In genomic region chr20:21365771-21366170, GRCh38 we compare ENCODE assay signal across 34 cellular contexts. TPM values are rescaled to one million over a fixed set of nuclear protein-coding genes. Genes with fewer than 3 reads are reported as not detected.
"Had no signal": no experiment of that assay in that cellular context is flagged by ENCODE, and none has a peak within 500 bp of the region (broad histone marks: within the 10 kb centered on the region; RNA-seq: fewer than 3 reads in every experiment).

No MANE protein-coding gene starts in this region.

- H3K9me3 ChIP-seq: ascending aorta, breast epithelium, esophagus muscularis mucosa, heart left ventricle had no signal

- H3K4me3 ChIP-seq: ascending aorta, breast epithelium, cardiac muscle cell, coronary artery, dorsolateral prefrontal cortex, esophagus muscularis mucosa, heart left ventricle had no signal

- H3K27me3 Mint-ChIP-seq: activated B cell treated with CpG ODN at 0.5 μM for 24 hours; activated CD4-positive, alpha-beta memory T cell treated with anti-CD3 and anti-CD28 coated beads for 36 hours; activated CD4-positive, alpha-beta T cell treated with anti-CD3 and anti-CD28 coated beads for 36 hours; activated CD4-positive, alpha-beta T cell treated with anti-CD3 and anti-CD28 coated beads, Interleukin-2, amount 10 ng/mL, durations not matched to agents 24 days and 14 days; activated CD8-positive, alpha-beta memory T cell treated with anti-CD3 and anti-CD28 coated beads, Interleukin-2, amount 10 ng/mL, durations not matched to agents 7 days and 5 days; activated naive CD4-positive, alpha-beta T cell treated with anti-CD3 and anti-CD28 coated beads, Interleukin-2, amount 10 ng/mL, durations not matched to agents 7 days and 5 days; activated naive CD8-positive, alpha-beta T cell treated with anti-CD3 and anti-CD28 coated beads, Interleukin-2, amount 10 ng/mL, durations not matched to agents 7 days and 5 days; activated T-cell treated with anti-CD3 and anti-CD28 coated beads, Interleukin-2, amount 50 U/mL, for 24 hours; brain; dendritic cell treated with granulocyte-macrophage colony-stimulating factor and Interleukin-4, amounts not matched to agents 40 ng/mL and 50 ng/mL, for 4 days had no signal

- DNase-seq: activated B cell treated with CpG ODN at 0.5 μM for 24 hours; activated CD4-positive, alpha-beta memory T cell treated with anti-CD3 and anti-CD28 coated beads for 36 hours; activated CD4-positive, alpha-beta T cell treated with anti-CD3 and anti-CD28 coated beads for 36 hours; activated CD4-positive, alpha-beta T cell treated with anti-CD3 and anti-CD28 coated beads, Interleukin-2, amount 10 ng/mL, durations not matched to agents 24 days and 14 days; activated CD4-positive, CD25-positive, alpha-beta regulatory T cell treated with anti-CD3 and anti-CD28 coated beads, Interleukin-2, amount 50 U/mL, for 72 hours; activated CD8-positive, alpha-beta memory T cell treated with anti-CD3 and anti-CD28 coated beads, Interleukin-2, amount 10 ng/mL, durations not matched to agents 7 days and 5 days; activated CD8-positive, alpha-beta memory T cell treated with anti-CD3 and anti-CD28 coated beads, Interleukin-2, amount 50 U/mL, for 4 hours; activated CD8-positive, alpha-beta T cell treated with anti-CD3 and anti-CD28 coated beads, Interleukin-2, amount 10 ng/mL, durations not matched to agents 7 days and 5 days; activated gamma-delta T cell; activated naive CD4-positive, alpha-beta T cell; activated naive CD4-positive, alpha-beta T cell treated with anti-CD3 and anti-CD28 coated beads, Interleukin-2, amount 10 ng/mL, durations not matched to agents 7 days and 5 days; activated naive CD8-positive, alpha-beta T cell treated with anti-CD3 and anti-CD28 coated beads, Interleukin-2, amount 10 ng/mL, durations not matched to agents 7 days and 5 days; activated T-cell treated with anti-CD3 and anti-CD28 coated beads, Interleukin-2, amount 50 U/mL, for 24 hours; activated T-cell treated with anti-CD3 and anti-CD28 coated beads, Interleukin-2, amount 50 U/mL, for 72 hours; central memory CD4-positive, alpha-beta T cell; cerebellar nuclear complex; dorsolateral prefrontal cortex; effector memory CD4-positive, alpha-beta T cell; endodermal cell; erythroblast; foreskin keratinocyte; heart left ventricle; T-helper 2 cell had no signal

- H3K27me3 ChIP-seq: ascending aorta, breast epithelium, cardiac muscle cell, dorsolateral prefrontal cortex, esophagus muscularis mucosa, foreskin keratinocyte, heart left ventricle had no signal

- H3K4me3 Mint-ChIP-seq: activated B cell treated with CpG ODN at 0.5 μM for 24 hours; activated CD4-positive, alpha-beta memory T cell treated with anti-CD3 and anti-CD28 coated beads for 36 hours; activated CD4-positive, alpha-beta T cell treated with anti-CD3 and anti-CD28 coated beads for 36 hours; activated CD4-positive, alpha-beta T cell treated with anti-CD3 and anti-CD28 coated beads, Interleukin-2, amount 10 ng/mL, durations not matched to agents 24 days and 14 days; activated CD8-positive, alpha-beta memory T cell treated with anti-CD3 and anti-CD28 coated beads, Interleukin-2, amount 10 ng/mL, durations not matched to agents 7 days and 5 days; activated CD8-positive, alpha-beta T cell treated with anti-CD3 and anti-CD28 coated beads, Interleukin-2, amount 10 ng/mL, durations not matched to agents 7 days and 5 days; activated naive CD4-positive, alpha-beta T cell treated with anti-CD3 and anti-CD28 coated beads, Interleukin-2, amount 10 ng/mL, durations not matched to agents 7 days and 5 days; activated naive CD8-positive, alpha-beta T cell treated with anti-CD3 and anti-CD28 coated beads, Interleukin-2, amount 10 ng/mL, durations not matched to agents 7 days and 5 days; activated T-cell treated with anti-CD3 and anti-CD28 coated beads, Interleukin-2, amount 50 U/mL, for 24 hours; activated T-cell treated with anti-CD3 and anti-CD28 coated beads, Interleukin-2, amount 50 U/mL, for 72 hours; brain; dendritic cell treated with granulocyte-macrophage colony-stimulating factor and Interleukin-4, amounts not matched to agents 40 ng/mL and 50 ng/mL, for 4 days; endodermal cell had no signal

- H3K27ac Mint-ChIP-seq: activated B cell treated with CpG ODN at 0.5 μM for 24 hours; activated CD4-positive, alpha-beta memory T cell treated with anti-CD3 and anti-CD28 coated beads for 36 hours; activated CD4-positive, alpha-beta T cell treated with anti-CD3 and anti-CD28 coated beads for 36 hours; activated CD4-positive, alpha-beta T cell treated with anti-CD3 and anti-CD28 coated beads, Interleukin-2, amount 10 ng/mL, durations not matched to agents 24 days and 14 days; activated CD8-positive, alpha-beta memory T cell treated with anti-CD3 and anti-CD28 coated beads, Interleukin-2, amount 10 ng/mL, durations not matched to agents 7 days and 5 days; activated CD8-positive, alpha-beta T cell treated with anti-CD3 and anti-CD28 coated beads, Interleukin-2, amount 10 ng/mL, durations not matched to agents 7 days and 5 days; activated naive CD4-positive, alpha-beta T cell treated with anti-CD3 and anti-CD28 coated beads, Interleukin-2, amount 10 ng/mL, durations not matched to agents 7 days and 5 days; activated naive CD8-positive, alpha-beta T cell treated with anti-CD3 and anti-CD28 coated beads, Interleukin-2, amount 10 ng/mL, durations not matched to agents 7 days and 5 days; activated T-cell treated with anti-CD3 and anti-CD28 coated beads, Interleukin-2, amount 50 U/mL, for 72 hours; brain; dendritic cell treated with granulocyte-macrophage colony-stimulating factor and Interleukin-4, amounts not matched to agents 40 ng/mL and 50 ng/mL, for 4 days; endodermal cell had no signal

- H3K27ac ChIP-seq: ascending aorta, breast epithelium, coronary artery, dorsolateral prefrontal cortex, esophagus muscularis mucosa, heart left ventricle, VCaP had no signal

- H3K4me1 ChIP-seq: ascending aorta, breast epithelium, esophagus muscularis mucosa had no signal

- H3K9me3 Mint-ChIP-seq: activated B cell treated with CpG ODN at 0.5 μM for 24 hours; activated CD4-positive, alpha-beta memory T cell treated with anti-CD3 and anti-CD28 coated beads for 36 hours; activated CD4-positive, alpha-beta T cell treated with anti-CD3 and anti-CD28 coated beads, Interleukin-2, amount 10 ng/mL, durations not matched to agents 24 days and 14 days; activated naive CD4-positive, alpha-beta T cell treated with anti-CD3 and anti-CD28 coated beads, Interleukin-2, amount 10 ng/mL, durations not matched to agents 7 days and 5 days; activated naive CD4-positive, alpha-beta T cell treated with anti-CD3 and anti-CD28 coated beads, Interleukin-2, amount 50 U/mL, for 72 hours; activated naive CD8-positive, alpha-beta T cell treated with anti-CD3 and anti-CD28 coated beads, Interleukin-2, amount 10 ng/mL, durations not matched to agents 7 days and 5 days; activated T-cell treated with anti-CD3 and anti-CD28 coated beads, Interleukin-2, amount 50 U/mL, for 24 hours; activated T-cell treated with anti-CD3 and anti-CD28 coated beads, Interleukin-2, amount 50 U/mL, for 72 hours; brain; dendritic cell treated with granulocyte-macrophage colony-stimulating factor and Interleukin-4, amounts not matched to agents 40 ng/mL and 50 ng/mL, for 4 days; endodermal cell had no signal

- H3K4me1 Mint-ChIP-seq: activated B cell treated with CpG ODN at 0.5 μM for 24 hours; activated naive CD4-positive, alpha-beta T cell treated with anti-CD3 and anti-CD28 coated beads, Interleukin-2, amount 10 ng/mL, durations not matched to agents 7 days and 5 days; brain had no signal

- ATAC-seq: activated CD4-positive, alpha-beta T cell treated with anti-CD3 and anti-CD28 coated beads for 36 hours; activated CD8-positive, alpha-beta memory T cell treated with anti-CD3 and anti-CD28 coated beads, Interleukin-2, amount 10 ng/mL, durations not matched to agents 7 days and 5 days; activated CD8-positive, alpha-beta T cell treated with anti-CD3 and anti-CD28 coated beads, Interleukin-2, amount 10 ng/mL, durations not matched to agents 7 days and 5 days; activated naive CD4-positive, alpha-beta T cell treated with anti-CD3 and anti-CD28 coated beads, Interleukin-2, amount 50 U/mL, for 72 hours; activated T-cell treated with anti-CD3 and anti-CD28 coated beads, Interleukin-2, amount 50 U/mL, for 72 hours; foreskin keratinocyte; heart left ventricle had no signal

RNA-seq across cellular contexts. Expression of gene NKX2-4, which starts 31.6 kb away (rescaled TPM):
- total RNA-seq: activated B cell treated with CpG ODN at 0.5 μM for 24 hours; activated CD4-positive, alpha-beta memory T cell treated with anti-CD3 and anti-CD28 coated beads for 36 hours; activated CD4-positive, alpha-beta T cell treated with anti-CD3 and anti-CD28 coated beads for 36 hours; activated CD4-positive, alpha-beta T cell treated with anti-CD3 and anti-CD28 coated beads, Interleukin-2, amount 10 ng/mL, durations not matched to agents 24 days and 14 days; activated CD8-positive, alpha-beta memory T cell treated with anti-CD3 and anti-CD28 coated beads for 36 hours; activated CD8-positive, alpha-beta memory T cell treated with anti-CD3 and anti-CD28 coated beads, Interleukin-2, amount 10 ng/mL, durations not matched to agents 7 days and 5 days; activated CD8-positive, alpha-beta T cell treated with anti-CD3 and anti-CD28 coated beads, Interleukin-2, amount 10 ng/mL, durations not matched to agents 7 days and 5 days; activated naive CD4-positive, alpha-beta T cell treated with anti-CD3 and anti-CD28 coated beads, Interleukin-2, amount 50 U/mL, for 72 hours; activated naive CD8-positive, alpha-beta T cell treated with anti-CD3 and anti-CD28 coated beads, Interleukin-2, amount 10 ng/mL, durations not matched to agents 7 days and 5 days; activated T-cell treated with anti-CD3 and anti-CD28 coated beads, Interleukin-2, amount 50 U/mL, for 72 hours; ascending aorta; breast epithelium; cardiac muscle cell; endodermal cell; esophagus muscularis mucosa; foreskin keratinocyte; heart left ventricle; T-helper 1 cell treated with Interleukin-12 subunit alpha and Interleukin-12 subunit beta and Interleukin-4 antibody, amounts not matched to agents 30 ng/mL and 1 ng/mL, for 36 hours had no signal
- polyA plus RNA-seq: cardiac muscle cell, foreskin keratinocyte, heart left ventricle had no signal
